ENCODE assay signal across 20 cellular contexts in genomic region chr1:230636575-230637163, GRCh38. TPM values are rescaled to one million over a fixed set of nuclear protein-coding genes. Genes with fewer than 3 reads are reported as not detected.
DNase-seq lines count a peak whose midpoint lies in the region; ATAC-seq, FAIRE-seq and TF ChIP-seq lines count a peak whose summit lies in the region.
"Had no signal": no experiment of that assay in that cellular context is flagged by ENCODE, and none has a peak within 500 bp of the region (broad histone marks: within the 10 kb centered on the region; RNA-seq: fewer than 3 reads in every experiment).

No MANE protein-coding gene starts in this region.

- H3K9ac ChIP-seq in HepG2 (ENCODE audit: insufficient read depth, low read depth, low read length): no peak overlapping the region
- H3K9ac ChIP-seq: BLaER1 treated with 17β-estradiol and CSF1 and Interleukin-3, amounts not matched to agents 10 nM and 100 nM had no signal

- TF ChIP-seq EP300 in HepG2 (IDR thresholded peaks at IDR 0.05; ENCODE audit: low read depth in 2 of 2, low read length in 2 of 2) (no peak), HepG2 (CRISPR knock-in tag; IDR thresholded peaks at IDR 0.05; ENCODE audit: borderline replicate concordance) (no peak)

- POLR2A ChIA-PET in activated CD4-positive, alpha-beta memory T cell treated with anti-CD3 and anti-CD28 coated beads for 36 hours (lab: Charles Lee): no interaction called here
- POLR2A ChIA-PET in activated CD4-positive, alpha-beta memory T cell treated with anti-CD3 and anti-CD28 coated beads, Interleukin-2, amount 10 ng/mL, durations not matched to agents 7 days and 5 days (lab: Charles Lee): no interaction called here
- POLR2A ChIA-PET in HepG2 (lab: Yijun Ruan, JAX): no interaction called here

- H3K27ac Mint-ChIP-seq in activated CD4-positive, alpha-beta memory T cell treated with anti-CD3 and anti-CD28 coated beads for 36 hours: no peak overlapping the region
- no peak overlapping the region for H3K27ac Mint-ChIP-seq in activated CD4-positive, alpha-beta memory T cell treated with anti-CD3 and anti-CD28 coated beads, Interleukin-2, amount 10 ng/mL, durations not matched to agents 7 days and 5 days
- H3K27ac Mint-ChIP-seq in activated T-helper 2 cell treated with anti-CD3 and anti-CD28 coated beads, Interferon-gamma antibody, Interleukin-2, Interleukin-4, amounts not matched to agents 10 μg/mL and 5 μg/mL and 100 μg/mL, durations not matched to agents 14 hours and 24 hours and 36 hours: peak overlapping the region; percentile 30
- H3K27ac Mint-ChIP-seq: CD4-positive, alpha-beta memory T cell; HFFc6 had no signal

- H3K27ac ChIP-seq in HepG2 (ENCODE audit: extremely low read length, insufficient read depth, low read length): no peak overlapping the region
- H3K27ac ChIP-seq in right lobe of liver: no peak overlapping the region
- H3K27ac ChIP-seq: 22Rv1; BLaER1 treated with 17β-estradiol and CSF1 and Interleukin-3, amounts not matched to agents 10 nM and 100 nM; Peyer's patch had no signal

- H3K4me3 ChIP-seq in HepG2 (replicated peaks in 1 of 3; ENCODE audit: insufficient read depth in 1 of 3, low read depth in 2 of 3, low read length in 3 of 3): no peak overlapping the region
- no peak overlapping the region for H3K4me3 ChIP-seq in right lobe of liver
- H3K4me3 ChIP-seq: BLaER1 treated with 17β-estradiol and CSF1 and Interleukin-3, amounts not matched to agents 10 nM and 100 nM; Peyer's patch had no signal

- ATAC-seq in HepG2 (no peak), right lobe of liver (no peak)

- peaks cover 23% of the 10 kb centered on the region for H3K27me3 Mint-ChIP-seq in activated CD4-positive, alpha-beta memory T cell treated with anti-CD3 and anti-CD28 coated beads for 36 hours
- H3K27me3 Mint-ChIP-seq in activated CD4-positive, alpha-beta memory T cell treated with anti-CD3 and anti-CD28 coated beads, Interleukin-2, amount 10 ng/mL, durations not matched to agents 7 days and 5 days: peaks cover 31% of the 10 kb centered on the region
- peaks cover 32% of the 10 kb centered on the region for H3K27me3 Mint-ChIP-seq in activated T-helper 2 cell treated with anti-CD3 and anti-CD28 coated beads, Interferon-gamma antibody, Interleukin-2, Interleukin-4, amounts not matched to agents 10 μg/mL and 5 μg/mL and 100 μg/mL, durations not matched to agents 14 hours and 24 hours and 36 hours (ENCODE audit: low read depth)

- H3K36me3 Mint-ChIP-seq in activated CD4-positive, alpha-beta memory T cell treated with anti-CD3 and anti-CD28 coated beads for 36 hours: no peaks in the 10 kb centered on the region
- no peaks in the 10 kb centered on the region for H3K36me3 Mint-ChIP-seq in activated CD4-positive, alpha-beta memory T cell treated with anti-CD3 and anti-CD28 coated beads, Interleukin-2, amount 10 ng/mL, durations not matched to agents 7 days and 5 days (ENCODE audit: low read depth)
- H3K36me3 Mint-ChIP-seq in activated T-helper 2 cell treated with anti-CD3 and anti-CD28 coated beads, Interferon-gamma antibody, Interleukin-2, Interleukin-4, amounts not matched to agents 10 μg/mL and 5 μg/mL and 100 μg/mL, durations not matched to agents 14 hours and 24 hours and 36 hours (ENCODE audit: low read depth): no peaks in the 10 kb centered on the region
- H3K36me3 Mint-ChIP-seq: CD4-positive, alpha-beta memory T cell had no signal

- no peak for FAIRE-seq in HepG2 (lab: Jason Lieb, UNC)
- FAIRE-seq: G401.6, GM12892 had no signal

- H3K36me3 ChIP-seq in HepG2 (replicated peaks in 1 of 2; ENCODE audit: control insufficient read depth in 1 of 2, insufficient read depth in 2 of 2, low read length in 2 of 2) (no peaks in the 10 kb centered on the region; a peak in 1 of 5 replicates), right lobe of liver (no peaks in the 10 kb centered on the region)
- H3K36me3 ChIP-seq: BLaER1 treated with 17β-estradiol and CSF1 and Interleukin-3, amounts not matched to agents 10 nM and 100 nM; Peyer's patch had no signal

- no TSS peak for BruUV-seq in HepG2 (replicated peaks; lab: Mats Ljungman, UMichigan)

- no peaks in the 10 kb centered on the region for H4K20me1 ChIP-seq in HepG2 (ENCODE audit: insufficient read depth, low read length)
- H4K20me1 ChIP-seq: BLaER1 treated with 17β-estradiol and CSF1 and Interleukin-3, amounts not matched to agents 10 nM and 100 nM had no signal

- H3K9me3 Mint-ChIP-seq in activated CD4-positive, alpha-beta memory T cell treated with anti-CD3 and anti-CD28 coated beads for 36 hours: no peaks in the 10 kb centered on the region
- H3K9me3 Mint-ChIP-seq in activated CD4-positive, alpha-beta memory T cell treated with anti-CD3 and anti-CD28 coated beads, Interleukin-2, amount 10 ng/mL, durations not matched to agents 7 days and 5 days: no peaks in the 10 kb centered on the region
- no peaks in the 10 kb centered on the region for H3K9me3 Mint-ChIP-seq in activated T-helper 2 cell treated with anti-CD3 and anti-CD28 coated beads, Interferon-gamma antibody, Interleukin-2, Interleukin-4, amounts not matched to agents 10 μg/mL and 5 μg/mL and 100 μg/mL, durations not matched to agents 14 hours and 24 hours and 36 hours
- H3K9me3 Mint-ChIP-seq: CD4-positive, alpha-beta memory T cell; HFFc6 had no signal

- in situ Hi-C loops in HepG2 (cut with HindIII; ENCODE audit: extremely low pct_ligation_motif_present, low pct_unique_long_range_greater_than_20kb): loop anchor here (5.0 to 25.0 kb wide), 2 partner anchors 136 to 576 kb away; no protein-coding TSS in a partner anchor

- intact Hi-C loops in activated CD4-positive, alpha-beta memory T cell treated with anti-CD3 and anti-CD28 coated beads for 36 hours (cut with micrococcal nuclease): no loop called here
- intact Hi-C loops in HepG2 (cut with micrococcal nuclease; ENCODE audit: unreplicated experiment) (no loop called here), right lobe of liver (cut with DNase I) (loop anchor here in 1 of 2 donors (10.0 kb wide), 2 partner anchors 68 to 138 kb away; no protein-coding TSS in a partner anchor)
- intact Hi-C loops in activated T-helper 2 cell treated with anti-CD3 and anti-CD28 coated beads, Interferon-gamma antibody, Interleukin-2, Interleukin-4, amounts not matched to agents 10 μg/mL and 5 μg/mL and 100 μg/mL, durations not matched to agents 14 hours and 24 hours and 36 hours (cut with micrococcal nuclease): no loop called here

- TF ChIP-seq POLR2A in HepG2 (IDR thresholded peaks at IDR 0.05; ENCODE audit: insufficient read depth in 1 of 2, low read depth in 2 of 2, low read length in 2 of 2) (no peak), right lobe of liver (IDR thresholded peaks at IDR 0.05) (no peak)

- H2AFZ ChIP-seq in HepG2 (ENCODE audit: low read length): no peak overlapping the region

- DNase-seq in DMS 273 (lab: John Stamatoyannopoulos, UW; ENCODE audit: unreplicated experiment): peak; percentile 11
- DNase-seq in DMS 273 treated with DMSO at 0.1 percent for 48 hours (lab: John Stamatoyannopoulos, UW): no peak
- DNase-seq in activated CD4-positive, alpha-beta memory T cell treated with anti-CD3 and anti-CD28 coated beads for 36 hours: peak; percentile 48
- no peak for DNase-seq in activated CD4-positive, alpha-beta memory T cell treated with anti-CD3 and anti-CD28 coated beads, Interleukin-2, amount 10 ng/mL, durations not matched to agents 7 days and 5 days
- DNase-seq in HepG2 (ENCODE audit: low spot score): no peak
- no peak for DNase-seq in right lobe of liver
- DNase-seq in activated T-helper 2 cell treated with anti-CD3 and anti-CD28 coated beads, Interferon-gamma antibody, Interleukin-2, Interleukin-4, amounts not matched to agents 10 μg/mL and 5 μg/mL and 100 μg/mL, durations not matched to agents 14 hours and 24 hours and 36 hours (ENCODE audit: low spot score): no peak
- no peak for DNase-seq in COLO668 (lab: John Stamatoyannopoulos, UW; ENCODE audit: unreplicated experiment)
- DNase-seq: CD4-positive, alpha-beta memory T cell; H7; HFFc6; MM.1S; NCI-H1105 treated with DMSO at 0.1 percent for 48 hours; NCI-H2029 treated with DMSO at 0.1 percent for 48 hours; NCI-H524 treated with DMSO at 0.1 percent for 48 hours; Peyer's patch had no signal

- H3K4me2 ChIP-seq in HepG2 (ENCODE audit: low read depth, low read length): no peak overlapping the region
- H3K4me2 ChIP-seq: BLaER1 treated with 17β-estradiol and CSF1 and Interleukin-3, amounts not matched to agents 10 nM and 100 nM had no signal

- CTCF ChIA-PET in activated CD4-positive, alpha-beta memory T cell treated with anti-CD3 and anti-CD28 coated beads for 36 hours (lab: Charles Lee): no interaction called here
- CTCF ChIA-PET in activated CD4-positive, alpha-beta memory T cell treated with anti-CD3 and anti-CD28 coated beads, Interleukin-2, amount 10 ng/mL, durations not matched to agents 7 days and 5 days (lab: Charles Lee): no interaction called here
- CTCF ChIA-PET in HepG2 (lab: Yijun Ruan, JAX; ENCODE audit: low intra/inter-chr PET ratio, low total read pairs): no interaction called here

- H3K27me3 ChIP-seq in HepG2 (ENCODE audit: control insufficient read depth in 1 of 2, insufficient read depth in 2 of 2, low read length in 2 of 2) (no peaks in the 10 kb centered on the region), right lobe of liver (no peaks in the 10 kb centered on the region)
- H3K27me3 ChIP-seq: BLaER1 treated with 17β-estradiol and CSF1 and Interleukin-3, amounts not matched to agents 10 nM and 100 nM; Peyer's patch had no signal

- H3K4me1 Mint-ChIP-seq in activated CD4-positive, alpha-beta memory T cell treated with anti-CD3 and anti-CD28 coated beads for 36 hours (ENCODE audit: low read depth): peaks cover 19% of the 10 kb centered on the region
- peaks cover 6% of the 10 kb centered on the region for H3K4me1 Mint-ChIP-seq in activated CD4-positive, alpha-beta memory T cell treated with anti-CD3 and anti-CD28 coated beads, Interleukin-2, amount 10 ng/mL, durations not matched to agents 7 days and 5 days
- H3K4me1 Mint-ChIP-seq in activated T-helper 2 cell treated with anti-CD3 and anti-CD28 coated beads, Interferon-gamma antibody, Interleukin-2, Interleukin-4, amounts not matched to agents 10 μg/mL and 5 μg/mL and 100 μg/mL, durations not matched to agents 14 hours and 24 hours and 36 hours (ENCODE audit: low read depth): peaks cover 20% of the 10 kb centered on the region

- no peak overlapping the region for H3K4me3 Mint-ChIP-seq in activated CD4-positive, alpha-beta memory T cell treated with anti-CD3 and anti-CD28 coated beads for 36 hours
- no peak overlapping the region for H3K4me3 Mint-ChIP-seq in activated CD4-positive, alpha-beta memory T cell treated with anti-CD3 and anti-CD28 coated beads, Interleukin-2, amount 10 ng/mL, durations not matched to agents 7 days and 5 days
- H3K4me3 Mint-ChIP-seq in activated T-helper 2 cell treated with anti-CD3 and anti-CD28 coated beads, Interferon-gamma antibody, Interleukin-2, Interleukin-4, amounts not matched to agents 10 μg/mL and 5 μg/mL and 100 μg/mL, durations not matched to agents 14 hours and 24 hours and 36 hours (ENCODE audit: low read depth): no peak overlapping the region
- H3K4me3 Mint-ChIP-seq: CD4-positive, alpha-beta memory T cell; HFFc6 had no signal

- TF ChIP-seq CTCF in HepG2 (CRISPR knock-in tag; IDR thresholded peaks at IDR 0.05) (no peak), right lobe of liver (IDR thresholded peaks at IDR 0.05) (no peak)

- H3K9me3 ChIP-seq in HepG2 (ENCODE audit: low read length): no peaks in the 10 kb centered on the region
- no peaks in the 10 kb centered on the region for H3K9me3 ChIP-seq in right lobe of liver
- H3K9me3 ChIP-seq: BLaER1 treated with 17β-estradiol and CSF1 and Interleukin-3, amounts not matched to agents 10 nM and 100 nM; Peyer's patch had no signal

- H3K79me2 ChIP-seq in HepG2 (ENCODE audit: insufficient read depth, low read length): no peaks in the 10 kb centered on the region

- H3K4me1 ChIP-seq in HepG2 (ENCODE audit: insufficient read depth, low read length): peaks cover 77% of the 10 kb centered on the region
- peaks cover 0 to 13% (median 7%) of the 10 kb centered on the region in 4 donors for H3K4me1 ChIP-seq in right lobe of liver
- H3K4me1 ChIP-seq: Peyer's patch had no signal

- TF ChIP-seq RAD21 in HepG2 (CRISPR knock-in tag; IDR thresholded peaks at IDR 0.05): no peak

- 80% methylated on average over 7 of the region's 7 CpGs for WGBS in HepG2 (ENCODE audit: low lambda C conversion rate)
- WGBS in right lobe of liver (ENCODE audit: insufficient coverage, low coverage, low lambda C conversion rate, missing lambda C conversion rate): 80% methylated on average over 5 of the region's 7 CpGs

RNA-seq across cellular contexts. Expression of gene COG2, which starts 5.6 kb away (rescaled TPM):
- 10 to 100 TPM; 29.6 to 32.3 TPM for total RNA-seq in activated CD4-positive, alpha-beta memory T cell treated with anti-CD3 and anti-CD28 coated beads for 36 hours
- 10 to 100 TPM; 22.3 to 29.1 TPM for total RNA-seq in activated CD4-positive, alpha-beta memory T cell treated with anti-CD3 and anti-CD28 coated beads, Interleukin-2, amount 10 ng/mL, durations not matched to agents 7 days and 5 days
- total RNA-seq in HepG2 (2016; rRNA removed; fragmentation: Illumina TruSeq; extraction: Trizol) (36.3 and 51.3 TPM in 2 replicates), right lobe of liver (10 to 100 TPM in 4 of 6 experiments, 1 to 10 TPM in 2; 9.0 to 18.7 (median 13.0) TPM)
- 9.3 and 9.7 TPM in 2 replicates for total RNA-seq in HepG2 (2016; cell fraction: cytosol; rRNA removed; fragmentation: Illumina TruSeq; extraction: Trizol; ENCODE audit: low read depth)
- total RNA-seq in HepG2 (2016; cell fraction: insoluble cytoplasmic fraction; rRNA removed; fragmentation: Illumina TruSeq; extraction: Trizol): 36.8 and 53.0 TPM in 2 replicates
- total RNA-seq in HepG2 (2016; cell fraction: membrane; rRNA removed; fragmentation: Illumina TruSeq; extraction: Trizol): 14.3 and 14.7 TPM in 2 replicates
- 27.7 and 28.8 TPM in 2 replicates for total RNA-seq in HepG2 (2016; cell fraction: nucleus; rRNA removed; fragmentation: Illumina TruSeq; extraction: Trizol)
- polyA plus RNA-seq in HepG2 (2011; rRNA removed): 16.0 and 16.8 TPM in 2 replicates
- polyA plus RNA-seq in HepG2 (2011; cell fraction: cytosol; rRNA removed): 9.1 and 13.0 TPM in 2 replicates
- polyA plus RNA-seq in HepG2 (2011; cell fraction: nucleus; rRNA removed): 19.2 and 23.7 TPM in 2 replicates
- polyA plus RNA-seq in HepG2 (2012): 18.8 and 23.0 TPM in 2 replicates
- polyA plus RNA-seq in HepG2 (2016; cell fraction: cytosol; fragmentation: Illumina TruSeq; extraction: Trizol; ENCODE audit: low read depth): 2.2 and 2.3 TPM in 2 replicates
- polyA plus RNA-seq in HepG2 (2016; cell fraction: insoluble cytoplasmic fraction; fragmentation: Illumina TruSeq; extraction: Trizol; ENCODE audit: low read depth): 38.6 and 41.2 TPM in 2 replicates
- 5.1 and 5.8 TPM in 2 replicates for polyA plus RNA-seq in HepG2 (2016; cell fraction: membrane; fragmentation: Illumina TruSeq; extraction: Trizol; ENCODE audit: low read depth)
- 33.5 and 36.2 TPM in 2 replicates for polyA plus RNA-seq in HepG2 (2016; cell fraction: nucleus; fragmentation: Illumina TruSeq; extraction: Trizol; ENCODE audit: insufficient read depth, low read depth)
- polyA minus RNA-seq in HepG2 (2011; rRNA and poly(A)+ RNA removed; ENCODE audit: low replicate concordance): 12.7 and 22.2 TPM in 2 replicates
- polyA minus RNA-seq in HepG2 (2011; cell fraction: cytosol; rRNA and poly(A)+ RNA removed): 15.1 and 16.5 TPM in 2 replicates
- polyA minus RNA-seq in HepG2 (2011; cell fraction: nucleus; rRNA and poly(A)+ RNA removed): 34.5 and 52.2 TPM in 2 replicates
- 36.9 and 38.8 TPM in 2 replicates for total RNA-seq in activated T-helper 2 cell treated with anti-CD3 and anti-CD28 coated beads, Interferon-gamma antibody, Interleukin-2, Interleukin-4, amounts not matched to agents 10 μg/mL and 5 μg/mL and 100 μg/mL, durations not matched to agents 14 hours and 24 hours and 36 hours

Comparison
In these comparisons a context has a peak if more than half of its experiments do, and no peak if none do; other contexts are left out.
1. DNase-seq: peak in DMS 273 (single experiment) and activated CD4-positive, alpha-beta memory T cell treated with anti-CD3 and anti-CD28 coated beads for 36 hours (single experiment); none in DMS 273 treated with DMSO at 0.1 percent for 48 hours (single experiment), activated CD4-positive, alpha-beta memory T cell treated with anti-CD3 and anti-CD28 coated beads, Interleukin-2, amount 10 ng/mL, durations not matched to agents 7 days and 5 days (single experiment), HepG2 (single experiment), right lobe of liver (0 of 3), activated T-helper 2 cell treated with anti-CD3 and anti-CD28 coated beads, Interferon-gamma antibody, Interleukin-2, Interleukin-4, amounts not matched to agents 10 μg/mL and 5 μg/mL and 100 μg/mL, durations not matched to agents 14 hours and 24 hours and 36 hours (single experiment) and COLO668 (single experiment).